In genomic region chr9:5976668-5977397, GRCh38 we compare ENCODE assay signal across 8 cellular contexts. TPM values are rescaled to one million over a fixed set of nuclear protein-coding genes. Genes with fewer than 3 reads are reported as not detected.
DNase-seq lines count a peak whose midpoint lies in the region; ATAC-seq and TF ChIP-seq lines count a peak whose summit lies in the region.

No MANE protein-coding gene starts in this region.

- DNase-seq in lung microvascular endothelial cell (ENCODE audit: low read depth in 2 of 2) (peak; percentile 33 to 49), occipital lobe (lab: John Stamatoyannopoulos, UW) (no peak), OCI-LY7 (ENCODE audit: low spot score) (no peak), COLO668 (lab: John Stamatoyannopoulos, UW; ENCODE audit: unreplicated experiment) (no peak)
- DNase-seq in activated T-cell treated with anti-CD3 and anti-CD28 coated beads, Interleukin-2, amount 50 U/mL, for 48 hours, result no peak

- peaks cover 10% of the 10 kb centered on the region; the same call in 1 of the 2 replicates for H3K9me3 ChIP-seq in OCI-LY7 (ENCODE audit: low read length)

- H4K20me1 ChIP-seq in OCI-LY7 (ENCODE audit: insufficient read depth, low read length), result no peaks in the 10 kb centered on the region

- BruUV-seq in OCI-LY7 (replicated peaks; lab: Mats Ljungman, UMichigan), result no TSS peak

- H3K4me1 ChIP-seq in OCI-LY7 (ENCODE audit: insufficient read depth, low read length, poor library complexity, severe bottlenecking), result no peaks in the 10 kb centered on the region

- H2AFZ ChIP-seq in OCI-LY7 (ENCODE audit: low read length), result no peak overlapping the region

- ATAC-seq in GM18498 (IDR thresholded peaks at IDR 0.05; ENCODE audit: unreplicated experiment) (peak; percentile 85), HG02678 (IDR thresholded peaks at IDR 0.05; ENCODE audit: unreplicated experiment) (peak; percentile 52)

- H3K4me3 ChIP-seq in OCI-LY7 (ENCODE audit: low read depth, low read length, poor library complexity, severe bottlenecking), result no peak overlapping the region

- H3K27ac ChIP-seq in VCaP, result no peak overlapping the region
- H3K27ac ChIP-seq in OCI-LY7 (ENCODE audit: low read depth, low read length, poor library complexity, severe bottlenecking), result no peak overlapping the region

- no peaks in the 10 kb centered on the region for H3K79me2 ChIP-seq in OCI-LY7 (ENCODE audit: insufficient read depth, low read depth, low read length)

- intact Hi-C loops in OCI-LY7 (cut with micrococcal nuclease; ENCODE audit: unreplicated experiment), result no loop called here

- POLR2A ChIA-PET in OCI-LY7 (lab: Charles Lee), result interaction anchor here (0.7 to 0.9 kb wide), 2 partner anchors 15 to 864 kb away, joined by 3 read pairs; no protein-coding TSS in a partner anchor

- no peak overlapping the region for H3K4me2 ChIP-seq in OCI-LY7 (ENCODE audit: low read length)

- TF ChIP-seq CTCF in VCaP (conservative IDR thresholded peaks at IDR 0.05) (peak; percentile 51), OCI-LY7 (conservative IDR thresholded peaks at IDR 0.05; ENCODE audit: low read length) (no peak)

- peaks cover 38% of the 10 kb centered on the region for H3K36me3 ChIP-seq in OCI-LY7 (ENCODE audit: insufficient read depth, low read length)

- CTCF ChIA-PET in OCI-LY7 (lab: Charles Lee; ENCODE audit: unreplicated experiment), result no interaction called here

- H3K9me2 ChIP-seq in OCI-LY7 (ENCODE audit: insufficient read depth, low read length), result no peaks in the 10 kb centered on the region

RNA-seq across cellular contexts. Expression of gene RANBP6, which starts 38.6 kb away (rescaled TPM):
- 22.9 and 31.5 TPM in 2 replicates for total RNA-seq in lung microvascular endothelial cell
- total RNA-seq in occipital lobe, result 69.4 TPM
- 23.9 and 28.4 TPM in 2 replicates for total RNA-seq in OCI-LY7 (2014; rRNA removed; shearing (Covaris generic))
- 23.1 and 24.1 TPM in 2 replicates for total RNA-seq in OCI-LY7 (2022)

Comparison
In these comparisons a context has a peak if more than half of its experiments do, and no peak if none do; other contexts are left out.
1. DNase-seq: peak in lung microvascular endothelial cell (2 of 2); none in occipital lobe (single experiment), OCI-LY7 (single experiment), activated T-cell treated with anti-CD3 and anti-CD28 coated beads, Interleukin-2, amount 50 U/mL, for 48 hours (0 of 2) and COLO668 (single experiment).